11 cellular contexts compared by ENCODE assay signal in the genomic region with DNA sequence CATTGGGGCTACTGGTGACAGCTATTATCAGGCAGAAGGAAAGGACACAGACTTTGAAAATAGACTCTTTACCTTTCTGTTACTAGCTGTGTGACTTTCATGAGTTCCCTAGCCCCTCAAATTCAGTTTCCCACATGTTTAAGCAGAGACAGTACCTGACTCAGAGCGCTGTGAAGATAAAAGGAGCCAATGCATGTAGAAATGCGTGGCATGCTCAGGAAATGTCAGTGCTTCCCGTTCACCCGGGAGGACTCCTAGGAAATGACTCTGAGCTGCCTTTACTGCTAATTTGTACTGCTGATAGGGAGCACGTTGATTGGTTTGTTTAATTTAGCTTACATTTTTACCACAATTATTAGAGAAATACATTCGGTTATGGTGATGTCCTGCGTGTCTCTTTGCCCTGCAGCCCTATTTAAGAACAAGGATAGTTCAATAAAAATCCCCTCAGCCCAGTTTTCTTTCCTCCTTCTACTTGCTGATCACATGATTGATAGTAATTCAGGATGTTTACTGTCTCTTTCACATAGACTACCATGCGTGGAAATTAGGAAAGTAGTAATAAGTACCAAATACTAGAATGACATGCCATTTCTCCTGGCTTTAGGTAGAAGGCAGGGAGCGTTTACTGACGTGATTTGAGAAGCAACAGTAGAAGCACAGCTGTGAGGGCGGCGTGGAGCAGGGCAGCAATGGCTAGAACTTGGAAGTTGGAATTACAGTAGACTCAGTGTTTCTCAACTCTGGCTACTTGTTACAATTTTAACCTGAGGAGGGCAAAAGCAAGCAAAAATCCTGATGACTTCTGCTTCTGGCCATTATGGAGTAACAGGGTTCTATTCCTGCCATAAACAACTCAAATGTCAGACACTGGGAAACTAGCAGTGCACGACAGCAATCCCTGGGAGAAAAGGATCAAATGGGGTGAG. TPM values are rescaled to one million over a fixed set of nuclear protein-coding genes. Genes with fewer than 3 reads are reported as not detected.
DNase-seq lines count a peak whose midpoint lies in the region; TF ChIP-seq lines count a peak whose summit lies in the region.
"Had no signal": no experiment of that assay in that cellular context is flagged by ENCODE, and none has a peak within 500 bp of the region (broad histone marks: within the 10 kb centered on the region; RNA-seq: fewer than 3 reads in every experiment).

No MANE protein-coding gene starts in this region.

- H3K27me3 Mint-ChIP-seq in activated naive CD8-positive, alpha-beta T cell treated with anti-CD3 and anti-CD28 coated beads for 36 hours, result no peaks in the 10 kb centered on the region

- DNase-seq in Jurkat, Clone E6-1 (ENCODE audit: low read depth, low spot score), result peak; percentile 42
- DNase-seq in activated naive CD8-positive, alpha-beta T cell treated with anti-CD3 and anti-CD28 coated beads for 36 hours, result no peak
- DNase-seq in lung microvascular endothelial cell (ENCODE audit: low read depth in 2 of 2) (peak; percentile 22 to 63), NCI-H187 (lab: John Stamatoyannopoulos, UW) (no peak), NCI-H1417 treated with DMSO at 0.1 percent for 48 hours (lab: John Stamatoyannopoulos, UW) (no peak), NCI-H748 treated with DMSO at 0.1 percent for 48 hours (lab: John Stamatoyannopoulos, UW) (no peak), nucleus accumbens (lab: John Stamatoyannopoulos, UW) (no peak)
- DNase-seq: Karpas-422, occipital lobe had no signal

- peak overlapping the region; percentile 62 for H3K4me3 Mint-ChIP-seq in activated naive CD8-positive, alpha-beta T cell treated with anti-CD3 and anti-CD28 coated beads for 36 hours

- H3K4me1 Mint-ChIP-seq in activated naive CD8-positive, alpha-beta T cell treated with anti-CD3 and anti-CD28 coated beads for 36 hours, result peaks cover 44% of the 10 kb centered on the region

- H3K4me3 ChIP-seq in Jurkat, Clone E6-1 (ENCODE audit: low read length), result peak overlapping the region; percentile 5; the same call in 1 of the 2 replicates

- H3K36me3 Mint-ChIP-seq in activated naive CD8-positive, alpha-beta T cell treated with anti-CD3 and anti-CD28 coated beads for 36 hours, result peaks cover 2% of the 10 kb centered on the region

- no peaks in the 10 kb centered on the region for H3K9me3 Mint-ChIP-seq in activated naive CD8-positive, alpha-beta T cell treated with anti-CD3 and anti-CD28 coated beads for 36 hours

- H3K27ac Mint-ChIP-seq in activated naive CD8-positive, alpha-beta T cell treated with anti-CD3 and anti-CD28 coated beads for 36 hours, result peak overlapping the region; percentile 72

- H3K27ac ChIP-seq in 22Rv1, result peak overlapping the region; percentile 75

- TF ChIP-seq CTCF in 22Rv1 (IDR thresholded peaks at IDR 0.05), result no peak

RNA-seq across cellular contexts. Expression of a gene that starts 15.9 kb away (rescaled TPM):
- polyA plus RNA-seq in Jurkat, Clone E6-1 (2012; ENCODE audit: insufficient read depth, insufficient read length), result 7.6 TPM
- 10 to 100 TPM; 16.3 to 17.3 TPM for total RNA-seq in activated naive CD8-positive, alpha-beta T cell treated with anti-CD3 and anti-CD28 coated beads for 36 hours
- 3.7 and 4.2 TPM in 2 replicates for total RNA-seq in lung microvascular endothelial cell

RNA-seq across cellular contexts. Expression of a gene that starts 31.4 kb away (rescaled TPM):
- not detected for polyA plus RNA-seq in Jurkat, Clone E6-1 (2012; ENCODE audit: insufficient read depth, insufficient read length)
- total RNA-seq in activated naive CD8-positive, alpha-beta T cell treated with anti-CD3 and anti-CD28 coated beads for 36 hours, result not detected
- 4.8 and 6.0 TPM in 2 replicates for total RNA-seq in lung microvascular endothelial cell

RNA-seq across cellular contexts. Expression of a gene that starts 41.3 kb away (rescaled TPM):
- polyA plus RNA-seq in Jurkat, Clone E6-1 (2012; ENCODE audit: insufficient read depth, insufficient read length), result not detected
- not detected for total RNA-seq in activated naive CD8-positive, alpha-beta T cell treated with anti-CD3 and anti-CD28 coated beads for 36 hours
- not detected in 2 replicates for total RNA-seq in lung microvascular endothelial cell
- total RNA-seq: frontal cortex, occipital lobe had no signal

RNA-seq across cellular contexts. Expression of a gene that starts 42.2 kb away (rescaled TPM):
- polyA plus RNA-seq in Jurkat, Clone E6-1 (2012; ENCODE audit: insufficient read depth, insufficient read length), result 52.9 TPM
- total RNA-seq in activated naive CD8-positive, alpha-beta T cell treated with anti-CD3 and anti-CD28 coated beads for 36 hours, result 10 to 100 TPM; 90.8 to 93.3 TPM
- 28.8 and 29.2 TPM in 2 replicates for total RNA-seq in lung microvascular endothelial cell

RNA-seq across cellular contexts. Expression of a gene that starts 44.1 kb away (rescaled TPM):
- not detected for polyA plus RNA-seq in Jurkat, Clone E6-1 (2012; ENCODE audit: insufficient read depth, insufficient read length)
- not detected for total RNA-seq in activated naive CD8-positive, alpha-beta T cell treated with anti-CD3 and anti-CD28 coated beads for 36 hours
- total RNA-seq in lung microvascular endothelial cell, result not detected in 2 replicates
- total RNA-seq: frontal cortex, occipital lobe had no signal

Comparison
In these comparisons a context has a peak if more than half of its experiments do, and no peak if none do; other contexts are left out.
1. DNase-seq: peak in Jurkat, Clone E6-1 (single experiment) and lung microvascular endothelial cell (2 of 2); none in activated naive CD8-positive, alpha-beta T cell treated with anti-CD3 and anti-CD28 coated beads for 36 hours (single experiment), NCI-H187 (0 of 2), NCI-H1417 treated with DMSO at 0.1 percent for 48 hours (single experiment), NCI-H748 treated with DMSO at 0.1 percent for 48 hours (single experiment) and nucleus accumbens (0 of 56).